Comparison of ENCODE assay signal across 16 cellular contexts in the genomic region with DNA sequence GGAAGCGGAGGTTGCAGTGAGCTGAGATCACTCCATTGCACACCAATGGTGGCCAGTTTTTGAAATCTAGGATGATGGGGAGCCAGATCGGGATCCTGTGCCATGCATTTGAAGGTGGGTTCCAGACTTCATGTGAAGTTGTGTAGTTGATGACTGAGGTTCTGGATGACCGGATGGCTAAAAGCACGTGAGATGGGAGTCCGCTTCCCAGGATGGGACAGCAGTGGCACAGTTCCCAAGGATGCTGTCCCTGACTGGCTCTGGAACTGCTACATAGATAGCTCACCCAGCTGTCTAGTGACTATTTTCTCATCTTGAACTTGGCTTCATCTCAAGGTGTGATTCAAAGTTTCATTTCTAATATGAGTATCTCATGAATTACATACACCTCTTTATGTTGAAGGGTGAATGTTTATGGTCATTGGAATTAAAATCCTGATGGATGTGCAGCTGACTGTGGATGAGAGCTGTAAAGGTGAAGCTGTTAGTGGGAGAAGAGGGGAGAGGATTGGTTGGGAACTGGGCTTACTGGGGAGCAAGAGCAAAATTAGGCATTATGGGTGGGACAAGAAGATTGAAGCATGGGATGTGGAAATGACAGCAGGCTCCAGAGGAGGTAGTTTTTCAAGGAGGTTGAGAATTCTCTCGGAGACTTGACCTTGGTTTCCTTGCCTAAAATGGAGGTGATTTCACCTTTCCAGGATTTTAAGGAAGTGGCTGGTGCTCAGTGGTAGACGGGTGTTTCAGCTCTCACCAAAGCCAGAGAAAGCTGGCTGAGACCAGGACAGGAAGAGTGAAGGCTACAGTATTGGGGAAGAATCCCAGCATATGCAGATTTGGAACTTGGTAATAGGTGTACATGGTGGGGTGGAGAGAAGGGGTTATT. TPM values are rescaled to one million over a fixed set of nuclear protein-coding genes. Genes with fewer than 3 reads are reported as not detected.
A peak's percentile ranks its signal among the peaks of the same experiment; 100 is the strongest.
DNase-seq lines count a peak whose midpoint lies in the region; ATAC-seq and TF ChIP-seq lines count a peak whose summit lies in the region.
"Had no signal": no experiment of that assay in that cellular context is flagged by ENCODE, and none has a peak within 500 bp of the region (broad histone marks: within the 10 kb centered on the region; RNA-seq: fewer than 3 reads in every experiment).

No MANE protein-coding gene starts in this region.

- H3K9me3 Mint-ChIP-seq in CD14-positive monocyte: no peaks in the 10 kb centered on the region
- H3K9me3 Mint-ChIP-seq in activated T-helper 17 cell treated with anti-CD3 and anti-CD28 coated beads, Interleukin-2, amount 50 U/mL, for 72 hours: no peaks in the 10 kb centered on the region

- H3K9me3 ChIP-seq in DND-41 (ENCODE audit: insufficient read depth, low read length, severe bottlenecking) (no peaks in the 10 kb centered on the region), mesenchymal stem cell (ENCODE audit: control insufficient read depth, low read length) (no peaks in the 10 kb centered on the region)
- H3K9me3 ChIP-seq: colonic mucosa, gastroesophageal sphincter, MG63, right atrium auricular region, testis had no signal

- H3K4me2 ChIP-seq in DND-41 (ENCODE audit: insufficient read depth, low read length) (no peak overlapping the region), mesenchymal stem cell (ENCODE audit: low read length, poor library complexity, severe bottlenecking) (no peak overlapping the region)

- no peak overlapping the region for H4K91ac ChIP-seq in mesenchymal stem cell (ENCODE audit: low read length)

- no peak overlapping the region for H2AK5ac ChIP-seq in mesenchymal stem cell (ENCODE audit: low read length, severe bottlenecking)

- no peak overlapping the region for H3K4me3 ChIP-seq in DND-41 (ENCODE audit: low read depth in 1 of 2, low read length in 2 of 2)
- H3K4me3 ChIP-seq in mesenchymal stem cell (ENCODE audit: insufficient read depth in 1 of 2, low read depth in 1 of 2, low read length in 2 of 2): no peak overlapping the region
- H3K4me3 ChIP-seq: colonic mucosa, gastroesophageal sphincter, MG63, right atrium auricular region, testis had no signal

- 98% methylated on average over 7 of the region's 7 CpGs for WGBS in mesenchymal stem cell

- peaks cover 20% of the 10 kb centered on the region for H3K4me1 Mint-ChIP-seq in CD14-positive monocyte
- H3K4me1 Mint-ChIP-seq in activated T-helper 17 cell treated with anti-CD3 and anti-CD28 coated beads, Interleukin-2, amount 50 U/mL, for 72 hours: peaks cover 22% of the 10 kb centered on the region

- no peak overlapping the region for H2BK120ac ChIP-seq in mesenchymal stem cell (ENCODE audit: low read depth, low read length)

- ATAC-seq in DND-41 (ENCODE audit: insufficient read depth, low read depth) (0 out of 3 replicates have a peak, but pooled peaks have one; percentile 9), GM18498 (IDR thresholded peaks at IDR 0.05; ENCODE audit: unreplicated experiment) (no peak)
- ATAC-seq in activated T-helper 17 cell treated with anti-CD3 and anti-CD28 coated beads, Interleukin-2, amount 50 U/mL, for 72 hours (replicated peaks): peak; percentile 80
- ATAC-seq: gastroesophageal sphincter had no signal

- H2BK15ac ChIP-seq in mesenchymal stem cell (ENCODE audit: low read depth, poor library complexity, severe bottlenecking): no peak overlapping the region

- peaks cover 9% of the 10 kb centered on the region; the same call in 1 of the 2 replicates for H3K79me2 ChIP-seq in DND-41 (ENCODE audit: insufficient read depth, low read length)

- H2BK12ac ChIP-seq in mesenchymal stem cell (ENCODE audit: low read length in 2 of 2): no peak overlapping the region

- no peak overlapping the region for H3K14ac ChIP-seq in mesenchymal stem cell (ENCODE audit: low read length in 2 of 2)

- no peak overlapping the region for H4K8ac ChIP-seq in mesenchymal stem cell (ENCODE audit: low read length)

- no peak overlapping the region for H3K4me3 Mint-ChIP-seq in CD14-positive monocyte
- H3K4me3 Mint-ChIP-seq in activated T-helper 17 cell treated with anti-CD3 and anti-CD28 coated beads, Interleukin-2, amount 50 U/mL, for 72 hours: no peak overlapping the region

- peak overlapping the region in 6 of 7 donors; percentile 2 to 85 (median 48) for H3K27ac Mint-ChIP-seq in CD14-positive monocyte
- H3K27ac Mint-ChIP-seq in activated T-helper 17 cell treated with anti-CD3 and anti-CD28 coated beads, Interleukin-2, amount 50 U/mL, for 72 hours: peak overlapping the region; percentile 66

- H3K79me1 ChIP-seq in mesenchymal stem cell (replicated peaks; ENCODE audit: low read length, poor library complexity, severe bottlenecking): peaks cover 34% of the 10 kb centered on the region

- no peak for DNase-seq in CD14-positive monocyte (ENCODE audit: low spot score)
- DNase-seq in DND-41: no peak
- DNase-seq in mesenchymal stem cell: no peak
- no peak for DNase-seq in midbrain (lab: John Stamatoyannopoulos, UW)
- no peak for DNase-seq in GOT3 (lab: John Stamatoyannopoulos, UW)
- no peak for DNase-seq in AG08395 (ENCODE audit: low spot score)
- DNase-seq: activated CD8-positive, alpha-beta memory T cell treated with anti-CD3 and anti-CD28 coated beads, Interleukin-2, amount 50 U/mL, for 48 hours; colonic mucosa; MG63; NCI-H2029; NCI-H524; testis had no signal

- H3K4ac ChIP-seq in mesenchymal stem cell (ENCODE audit: low read depth in 1 of 2, low read length in 2 of 2): no peak overlapping the region

- H4K20me1 ChIP-seq in DND-41 (ENCODE audit: insufficient read depth, low read length): peaks cover 47% of the 10 kb centered on the region

- H3K27me3 Mint-ChIP-seq in CD14-positive monocyte (ENCODE audit: low read depth in 3 of 3): no peaks in the 10 kb centered on the region
- no peaks in the 10 kb centered on the region for H3K27me3 Mint-ChIP-seq in activated T-helper 17 cell treated with anti-CD3 and anti-CD28 coated beads, Interleukin-2, amount 50 U/mL, for 72 hours

- H3K36me3 Mint-ChIP-seq in CD14-positive monocyte: peaks cover 68 to 81% of the 10 kb centered on the region in 2 donors
- H3K36me3 Mint-ChIP-seq in activated T-helper 17 cell treated with anti-CD3 and anti-CD28 coated beads, Interleukin-2, amount 50 U/mL, for 72 hours (ENCODE audit: low read depth): peaks cover 82% of the 10 kb centered on the region

- H2AFZ ChIP-seq in DND-41 (ENCODE audit: low read depth, low read length) (no peak overlapping the region), mesenchymal stem cell (ENCODE audit: low read depth, low read length) (no peak overlapping the region)

- H3K36me3 ChIP-seq in DND-41 (ENCODE audit: insufficient read depth, low read length): peaks cover 71% of the 10 kb centered on the region
- H3K36me3 ChIP-seq in mesenchymal stem cell (ENCODE audit: control insufficient read depth in 1 of 2, insufficient read depth in 2 of 2, low read depth in 1 of 2, low read length in 2 of 2): peaks cover 74 to 80% of the 10 kb centered on the region in 2 experiments

- TF ChIP-seq CTCF in CD14-positive monocyte (IDR thresholded peaks at IDR 0.05) (no peak), DND-41 (IDR thresholded peaks at IDR 0.05; ENCODE audit: borderline replicate concordance, extremely low read depth, low read length, poor library complexity, severe bottlenecking) (no peak)

- no peak overlapping the region for H3K9ac ChIP-seq in DND-41 (ENCODE audit: low read depth, low read length)
- peak overlapping the region; percentile 9 for H3K9ac ChIP-seq in mesenchymal stem cell (ENCODE audit: low read length)

- intact Hi-C loops in CD14-positive monocyte (cut with micrococcal nuclease): no loop called here

- no peak overlapping the region for H2BK5ac ChIP-seq in mesenchymal stem cell (ENCODE audit: low read depth, low read length, poor library complexity, severe bottlenecking)

- no peak overlapping the region for H3K18ac ChIP-seq in mesenchymal stem cell (ENCODE audit: low read depth in 1 of 2, low read length in 2 of 2)

- H3K4me1 ChIP-seq in DND-41 (ENCODE audit: insufficient read depth, low read length) (no peaks in the 10 kb centered on the region), mesenchymal stem cell (ENCODE audit: control insufficient read depth, insufficient read depth, low read depth, low read length) (no peaks in the 10 kb centered on the region)
- H3K4me1 ChIP-seq: colonic mucosa, right atrium auricular region, testis had no signal

- H3K27me3 ChIP-seq in DND-41 (ENCODE audit: insufficient read depth, low read length, poor library complexity) (no peaks in the 10 kb centered on the region), mesenchymal stem cell (ENCODE audit: control insufficient read depth in 1 of 2, insufficient read depth in 1 of 2, low read length in 2 of 2) (no peaks in the 10 kb centered on the region)
- H3K27me3 ChIP-seq: colonic mucosa, gastroesophageal sphincter, MG63, right atrium auricular region, testis had no signal

- H3K27ac ChIP-seq in DND-41 (ENCODE audit: low read length) (no peak overlapping the region), mesenchymal stem cell (ENCODE audit: low read length, poor library complexity, severe bottlenecking) (no peak overlapping the region)
- H3K27ac ChIP-seq: colonic mucosa, gastroesophageal sphincter, right atrium auricular region, testis had no signal

- no peak overlapping the region for H3K23ac ChIP-seq in mesenchymal stem cell (ENCODE audit: low read length in 2 of 2)

RNA-seq across cellular contexts. Expression of a gene that starts 8.2 kb away (rescaled TPM):
- 100 to 1,000 TPM; 146 to 148 TPM for polyA plus RNA-seq in CD14-positive monocyte
- total RNA-seq in activated T-helper 17 cell treated with anti-CD3 and anti-CD28 coated beads, Interleukin-2, amount 50 U/mL, for 72 hours: 100 to 1,000 TPM; 140 to 291 TPM
- polyA plus RNA-seq in mesenchymal stem cell (2013, experiment 1 of 2): 102 TPM
- 104 TPM for polyA plus RNA-seq in mesenchymal stem cell (2013, experiment 2 of 2)

RNA-seq across cellular contexts. Expression of a gene that starts 15.1 kb away (rescaled TPM):
- 10 to 100 TPM in 1 of 2 donors, 1 to 10 TPM in 1; 4.8 to 10.2 TPM for polyA plus RNA-seq in CD14-positive monocyte
- total RNA-seq in activated T-helper 17 cell treated with anti-CD3 and anti-CD28 coated beads, Interleukin-2, amount 50 U/mL, for 72 hours: 100 to 1,000 TPM; 246 to 339 TPM
- polyA plus RNA-seq in mesenchymal stem cell (2013, experiment 1 of 2): 139 TPM
- polyA plus RNA-seq in mesenchymal stem cell (2013, experiment 2 of 2): 131 TPM

RNA-seq across cellular contexts. Expression of a gene that starts 25.7 kb away (rescaled TPM):
- polyA plus RNA-seq in CD14-positive monocyte: 1 to 10 TPM in 1 of 2 donors, under 1 TPM in 1; 0.93 to 1.1 TPM
- total RNA-seq in activated T-helper 17 cell treated with anti-CD3 and anti-CD28 coated beads, Interleukin-2, amount 50 U/mL, for 72 hours: 10 to 100 TPM; 45.0 to 46.4 TPM
- polyA plus RNA-seq in mesenchymal stem cell (2013, experiment 1 of 2): 29.1 TPM
- 28.9 TPM for polyA plus RNA-seq in mesenchymal stem cell (2013, experiment 2 of 2)

RNA-seq across cellular contexts. Expression of a gene that starts 40.4 kb away (rescaled TPM):
- not detected for polyA plus RNA-seq in CD14-positive monocyte
- total RNA-seq in activated T-helper 17 cell treated with anti-CD3 and anti-CD28 coated beads, Interleukin-2, amount 50 U/mL, for 72 hours: 1 to 10 TPM; 2.2 to 3.1 TPM
- 0.54 TPM for polyA plus RNA-seq in mesenchymal stem cell (2013, experiment 1 of 2)
- polyA plus RNA-seq in mesenchymal stem cell (2013, experiment 2 of 2): 0.42 TPM
